ENCODE assay signal across 9 cellular contexts in the genomic region with DNA sequence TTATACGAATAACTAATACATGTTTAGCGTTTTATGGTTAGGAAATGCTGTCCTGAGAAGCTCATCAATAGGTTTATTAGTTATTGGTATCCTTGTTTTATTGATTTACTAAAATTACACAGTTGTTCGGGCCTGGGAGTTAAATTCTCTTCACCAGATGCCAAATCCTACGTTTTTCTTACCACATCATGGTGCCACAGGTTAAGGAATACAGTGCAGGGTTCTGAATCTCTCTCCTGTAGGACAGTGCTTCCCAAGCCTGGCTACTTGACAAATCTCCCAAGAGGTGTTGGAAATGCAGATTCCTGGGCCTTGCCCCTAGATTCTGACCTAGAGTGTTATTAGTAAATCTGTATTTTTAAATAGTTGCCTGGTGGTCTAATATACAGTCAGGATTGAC. TPM values are rescaled to one million over a fixed set of nuclear protein-coding genes. Genes with fewer than 3 reads are reported as not detected.
"Had no signal": no experiment of that assay in that cellular context is flagged by ENCODE, and none has a peak within 500 bp of the region (broad histone marks: within the 10 kb centered on the region; RNA-seq: fewer than 3 reads in every experiment).

No MANE protein-coding gene starts in this region.

- H3K9ac ChIP-seq: GM23248 had no signal

- H2AFZ ChIP-seq: GM23248 had no signal

- DNase-seq: GM23248, GOT3, H9, HCEC 1CT, KBM-7 had no signal

- H3K4me3 ChIP-seq: GM23248 had no signal

- FAIRE-seq: H54, HTR-8/SVneo had no signal

- H3K27ac ChIP-seq: GM23248 had no signal

RNA-seq across cellular contexts. Expression of gene ITGA9, which starts 4.2 kb away (rescaled TPM):
- total RNA-seq: HT-29 had no signal
- polyA plus RNA-seq: GM23248, IgD-negative memory B cell had no signal
